15 cellular contexts compared by ENCODE assay signal in the genomic region with DNA sequence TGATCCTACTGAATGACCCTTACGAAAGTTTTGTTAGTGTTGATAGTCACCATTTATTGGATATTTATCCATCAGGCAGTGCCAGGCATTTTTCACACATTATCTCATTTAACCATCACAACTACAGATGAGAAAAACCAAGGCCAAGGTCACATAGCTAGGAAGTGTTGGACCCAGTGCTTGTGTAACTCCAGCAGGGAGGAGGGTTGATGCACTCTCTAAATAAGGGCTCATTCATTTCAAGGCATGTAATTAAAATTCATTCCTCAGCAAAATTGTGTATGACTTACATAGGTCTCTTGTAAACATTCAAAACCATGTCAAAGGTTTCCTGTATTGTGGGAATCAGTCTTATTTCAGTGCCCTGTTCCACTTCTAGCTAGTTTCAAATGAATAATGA. TPM values are rescaled to one million over a fixed set of nuclear protein-coding genes. Genes with fewer than 3 reads are reported as not detected.
DNase-seq lines count a peak whose midpoint lies in the region; ATAC-seq and TF ChIP-seq lines count a peak whose summit lies in the region.
"Had no signal": no experiment of that assay in that cellular context is flagged by ENCODE, and none has a peak within 500 bp of the region (broad histone marks: within the 10 kb centered on the region; RNA-seq: fewer than 3 reads in every experiment).

No MANE protein-coding gene starts in this region.

- H2AFZ ChIP-seq in PC-9 = no peak overlapping the region
- no peak overlapping the region for H2AFZ ChIP-seq in hepatocyte

- POLR2A ChIA-PET in HEK293 (lab: Yijun Ruan, JAX) (no interaction called here), PC-9 (lab: Charles Lee; ENCODE audit: unreplicated experiment) (no interaction called here)

- intact Hi-C loops in PC-9 (cut with micrococcal nuclease; ENCODE audit: unreplicated experiment) (loop anchor here (5.0 kb wide), 1 partner anchor 248 kb away; the partner anchor contains the start of genes ATRAID and SLC5A6), transverse colon (cut with DNase I; ENCODE audit: low total_unique reads) (loop anchor here (10.0 kb wide), 1 partner anchor 320 kb away; the partner anchor contains the start of gene TRIM54), sciatic nerve (cut with DNase I) (loop anchor here (5.0 kb wide), 1 partner anchor 53 kb away; no protein-coding TSS in a partner anchor)

- TF ChIP-seq POLR2A in transverse colon (IDR thresholded peaks at IDR 0.05) = no peak

- H3K27me3 Mint-ChIP-seq in stimulated activated naive B cell treated with anti-CD40 and anti-IgM and Interleukin-4, amounts not matched to agents 10 μg/mL and 1 μg/mL and 100 μg/mL, for 72 hours = peaks cover 39 to 42% of the 10 kb centered on the region in 2 donors

- no peaks in the 10 kb centered on the region for H3K36me3 Mint-ChIP-seq in stimulated activated naive B cell treated with anti-CD40 and anti-IgM and Interleukin-4, amounts not matched to agents 10 μg/mL and 1 μg/mL and 100 μg/mL, for 72 hours
- H3K36me3 Mint-ChIP-seq: CD4-positive, alpha-beta memory T cell had no signal

- H3K4me3 ChIP-seq in HEK293 (ENCODE audit: low read depth, low read length) (no peak overlapping the region), PC-9 (no peak overlapping the region), hepatocyte (no peak overlapping the region), transverse colon (no peak overlapping the region)

- no peaks in the 10 kb centered on the region for H3K9me3 Mint-ChIP-seq in stimulated activated naive B cell treated with anti-CD40 and anti-IgM and Interleukin-4, amounts not matched to agents 10 μg/mL and 1 μg/mL and 100 μg/mL, for 72 hours
- H3K9me3 Mint-ChIP-seq: CD4-positive, alpha-beta memory T cell had no signal

- no peak overlapping the region for H3K27ac Mint-ChIP-seq in stimulated activated naive B cell treated with anti-CD40 and anti-IgM and Interleukin-4, amounts not matched to agents 10 μg/mL and 1 μg/mL and 100 μg/mL, for 72 hours
- H3K27ac Mint-ChIP-seq: CD4-positive, alpha-beta memory T cell had no signal

- H3K36me3 ChIP-seq in HEK293 (ENCODE audit: control insufficient read depth in 2 of 2, insufficient read depth in 1 of 2, low read length in 2 of 2) (no peaks in the 10 kb centered on the region), PC-9 (ENCODE audit: low read depth) (no peaks in the 10 kb centered on the region), hepatocyte (replicated peaks; ENCODE audit: insufficient read depth, low read depth) (no peaks in the 10 kb centered on the region), transverse colon (no peaks in the 10 kb centered on the region)
- H3K36me3 ChIP-seq: BE2C had no signal

- WGBS in hepatocyte (ENCODE audit: low lambda C conversion rate, missing lambda C conversion rate) = 78% methylated on average over 1 of the region's 1 CpG
- 50 to 85% methylated on average over 1 of the region's 1 CpG for WGBS in transverse colon (ENCODE audit: low coverage in 1 of 2), 2 donors

- H3K9me2 ChIP-seq in PC-9 (ENCODE audit: insufficient read depth) (no peaks in the 10 kb centered on the region), hepatocyte (replicated peaks; ENCODE audit: insufficient read depth) (no peaks in the 10 kb centered on the region)

- H3K4me2 ChIP-seq in PC-9 (peak overlapping the region; percentile 20), hepatocyte (no peak overlapping the region)

- H3K9me3 ChIP-seq in HEK293 (ENCODE audit: control insufficient read depth, insufficient read depth, low read depth, low read length) (no peaks in the 10 kb centered on the region), PC-9 (ENCODE audit: insufficient read depth, low read depth) (no peaks in the 10 kb centered on the region), hepatocyte (ENCODE audit: low read depth) (no peaks in the 10 kb centered on the region), transverse colon (no peaks in the 10 kb centered on the region)
- H3K9me3 ChIP-seq: BE2C had no signal

- no peak for TF ChIP-seq EP300 in transverse colon (IDR thresholded peaks at IDR 0.05; ENCODE audit: low read depth)

- H3K79me2 ChIP-seq in PC-9 (ENCODE audit: low read depth) (no peaks in the 10 kb centered on the region), hepatocyte (no peaks in the 10 kb centered on the region)

- CTCF ChIA-PET in HEK293 (lab: Yijun Ruan, JAX) (interaction anchor here (0.8 to 12.8 kb wide), 6 partner anchors 10 to 119 kb away, joined by 3 to 307 read pairs (median 4); no protein-coding TSS in a partner anchor), PC-9 (lab: Charles Lee) (interaction anchor here (0.6 to 1.0 kb wide), 2 partner anchors 9 to 53 kb away, joined by 3 to 4 read pairs; no protein-coding TSS in a partner anchor)

- TF ChIP-seq CTCF in HEK293 (tag by site-specific recombination; IDR thresholded peaks at IDR 0.05) (no peak), PC-9 (conservative IDR thresholded peaks at IDR 0.05) (no peak), hepatocyte (IDR thresholded peaks at IDR 0.05; ENCODE audit: poor library complexity) (no peak), transverse colon (IDR thresholded peaks at IDR 0.05) (no peak)

- in situ Hi-C loops in transverse colon (cut with MboI; ENCODE audit: low pct_ligation_motif_present in 1 of 4, low pct_unique_long_range_greater_than_20kb in 1 of 4, low sequenced_read_pairs in 3 of 4) = loop anchor here (10.0 to 25.0 kb wide), 5 partner anchors 50 to 323 kb away; partner anchors contain the start of genes DNAJC5G (in 4 of the 4), KHK (in 4 of the 4), EMILIN1 (in 3 of the 4) and TRIM54 (in 3 of the 4)

- H3K4me1 ChIP-seq in HEK293 (ENCODE audit: control insufficient read depth, insufficient read depth, low read length) (no peaks in the 10 kb centered on the region), PC-9 (replicated peaks; ENCODE audit: insufficient read depth) (peaks cover 43% of the 10 kb centered on the region), hepatocyte (ENCODE audit: insufficient read depth) (no peaks in the 10 kb centered on the region), transverse colon (peaks cover 0 to 34% (median 10%) of the 10 kb centered on the region in 4 donors)
- H3K4me1 ChIP-seq: BE2C had no signal

- BruUV-seq in PC-9 (replicated peaks; lab: Mats Ljungman, UMichigan) = no TSS peak

- H4K20me1 ChIP-seq in PC-9 (ENCODE audit: insufficient read depth) = no peaks in the 10 kb centered on the region
- no peaks in the 10 kb centered on the region for H4K20me1 ChIP-seq in hepatocyte (ENCODE audit: insufficient read depth, poor library complexity, severe bottlenecking)

- DNase-seq in PC-9 (peak in 1 of 2 experiments; percentile 77), hepatocyte (ENCODE audit: low spot score) (no peak), transverse colon (no peak), sciatic nerve (ENCODE audit: low spot score) (no peak)
- DNase-seq in stimulated activated naive B cell treated with anti-CD40 and anti-IgM and Interleukin-4, amounts not matched to agents 10 μg/mL and 1 μg/mL and 100 μg/mL, for 72 hours = no peak
- no peak for DNase-seq in activated CD8-positive, alpha-beta memory T cell treated with anti-CD3 and anti-CD28 coated beads for 24 hours
- DNase-seq: BE2C; CD4-positive, alpha-beta memory T cell; COR-L47; DND-41; GDM1; HCEC 1CT had no signal

- H3F3A ChIP-seq in PC-9 (ENCODE audit: insufficient read depth, low read depth) = peaks cover 36% of the 10 kb centered on the region

- H3K4me1 Mint-ChIP-seq in stimulated activated naive B cell treated with anti-CD40 and anti-IgM and Interleukin-4, amounts not matched to agents 10 μg/mL and 1 μg/mL and 100 μg/mL, for 72 hours = peaks cover 3% of the 10 kb centered on the region in 2 donors

- H3K27ac ChIP-seq in HEK293 (ENCODE audit: extremely low read depth, low read depth, low read length) = no peak overlapping the region
- H3K27ac ChIP-seq in PC-9 = peak overlapping the region; percentile 67
- H3K27ac ChIP-seq in hepatocyte = peak overlapping the region; percentile 47
- peak overlapping the region; percentile 0 to 64 (median 40) for H3K27ac ChIP-seq in transverse colon
- H3K27ac ChIP-seq: C4-2B, HL-60 had no signal

- no peak overlapping the region for H3K4me3 Mint-ChIP-seq in stimulated activated naive B cell treated with anti-CD40 and anti-IgM and Interleukin-4, amounts not matched to agents 10 μg/mL and 1 μg/mL and 100 μg/mL, for 72 hours
- H3K4me3 Mint-ChIP-seq: CD4-positive, alpha-beta memory T cell had no signal

- H3K27me3 ChIP-seq in PC-9 (ENCODE audit: insufficient read depth, low read depth) (no peaks in the 10 kb centered on the region), hepatocyte (peaks cover 5% of the 10 kb centered on the region), transverse colon (no peaks in the 10 kb centered on the region)
- H3K27me3 ChIP-seq: BE2C had no signal

- no peak for ATAC-seq in stimulated activated naive B cell treated with anti-CD40 and anti-IgM and Interleukin-4, amounts not matched to agents 10 μg/mL and 1 μg/mL and 100 μg/mL, for 72 hours (replicated peaks)
- ATAC-seq in sciatic nerve = no peak

TF ChIP-seq in HEK293, 187 proteins besides CTCF, POLR2A, EP300 and RAD21:
- TF ChIP-seq SCRT1 (tag by site-specific recombination; IDR thresholded peaks at IDR 0.05; ENCODE audit: borderline replicate concordance) (no peak), ZNF664 (tag by site-specific recombination; IDR thresholded peaks at IDR 0.05) (peak; percentile 88), TCF7L2 (IDR thresholded peaks at IDR 0.05; ENCODE audit: borderline replicate concordance, low read depth, low read length) (no peak)

RNA-seq across cellular contexts. Expression of gene MAPRE3, which starts 6.0 kb away (rescaled TPM):
- total RNA-seq in PC-9 (2021) (17.1 and 25.2 TPM in 2 replicates), hepatocyte (8.0 and 8.6 TPM in 2 replicates), transverse colon (10 to 100 TPM; 16.8 to 64.7 (median 32.9) TPM), sciatic nerve (26.7 TPM)
- 23.6 and 29.2 TPM in 2 replicates for polyA plus RNA-seq in hepatocyte
